In the genomic region with DNA sequence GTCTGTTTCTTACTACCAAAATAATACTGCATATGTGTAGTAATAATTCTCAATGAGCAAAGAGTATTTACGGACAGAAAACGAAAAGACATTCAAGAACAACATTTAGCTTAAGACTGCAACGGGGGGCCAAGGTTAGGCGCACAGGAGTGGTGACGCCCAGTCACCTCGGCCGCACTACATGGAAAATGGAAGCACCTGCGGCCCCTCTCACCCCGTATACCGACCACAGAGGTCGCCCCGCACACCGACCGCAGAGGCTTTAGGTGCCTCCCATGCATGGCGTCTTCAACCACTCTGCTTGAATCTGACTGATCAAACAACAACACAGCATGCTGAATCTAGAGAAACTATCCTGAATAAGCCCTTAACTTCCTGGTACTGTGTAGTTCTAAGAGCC, we compare ENCODE assay signal across 27 cellular contexts.
"Had no signal": no experiment of that assay in that cellular context is flagged by ENCODE, and none has a peak within 500 bp of the region (broad histone marks: within the 10 kb centered on the region; RNA-seq: fewer than 3 reads in every experiment).

No MANE protein-coding gene starts in this region.

- FAIRE-seq: colon, endometrium, endothelial cell of umbilical vein, frontal cortex had no signal

- H3K27ac Mint-ChIP-seq: dendritic cell treated with granulocyte-macrophage colony-stimulating factor and Interleukin-4, amounts not matched to agents 40 ng/mL and 50 ng/mL, for 4 days; endodermal cell had no signal

- H3K4me3 Mint-ChIP-seq: dendritic cell treated with granulocyte-macrophage colony-stimulating factor and Interleukin-4, amounts not matched to agents 40 ng/mL and 50 ng/mL, for 4 days; endodermal cell had no signal

- ATAC-seq: esophagus mucosa, foreskin keratinocyte, gastrocnemius medialis, gastroesophageal sphincter, heart left ventricle had no signal

- H3K4me1 Mint-ChIP-seq: endodermal cell had no signal

- H3K36me3 ChIP-seq: colonic mucosa had no signal

- H3K27me3 ChIP-seq: colonic mucosa, dorsolateral prefrontal cortex, esophagus muscularis mucosa, esophagus squamous epithelium, foreskin keratinocyte, gastrocnemius medialis, gastroesophageal sphincter, heart left ventricle had no signal

- H3K9me3 ChIP-seq: colonic mucosa, esophagus muscularis mucosa, esophagus squamous epithelium, gastrocnemius medialis, gastroesophageal sphincter, heart left ventricle had no signal

- H3K27me3 Mint-ChIP-seq: dendritic cell treated with granulocyte-macrophage colony-stimulating factor and Interleukin-4, amounts not matched to agents 40 ng/mL and 50 ng/mL, for 4 days had no signal

- H3K4me3 ChIP-seq: colonic mucosa, coronary artery, dorsolateral prefrontal cortex, esophagus muscularis mucosa, esophagus squamous epithelium, gastrocnemius medialis, gastroesophageal sphincter, heart left ventricle had no signal

- DNase-seq: colonic mucosa; cortex of kidney; dermis blood vessel endothelial cell; dorsolateral prefrontal cortex; effector CD4-positive, alpha-beta T cell; effector CD8-positive, alpha-beta T cell; effector memory CD4-positive, alpha-beta T cell; endodermal cell; erythroblast; esophagus squamous epithelium; foreskin fibroblast; foreskin keratinocyte; foreskin melanocyte; gastrocnemius medialis; glutamatergic neuron; head of caudate nucleus; heart left ventricle had no signal

- H3K27ac ChIP-seq: colonic mucosa, coronary artery, epithelial cell of prostate, esophagus muscularis mucosa, esophagus squamous epithelium, foreskin keratinocyte, gastrocnemius medialis, gastroesophageal sphincter, heart left ventricle had no signal

- H3K9me3 Mint-ChIP-seq: dendritic cell treated with granulocyte-macrophage colony-stimulating factor and Interleukin-4, amounts not matched to agents 40 ng/mL and 50 ng/mL, for 4 days; endodermal cell had no signal

- H3K4me1 ChIP-seq: colonic mucosa, esophagus muscularis mucosa, esophagus squamous epithelium, foreskin keratinocyte, gastrocnemius medialis, gastroesophageal sphincter, heart left ventricle had no signal
